14 cellular contexts compared by ENCODE assay signal in genomic region chr18:23740105-23740830, GRCh38. TPM values are rescaled to one million over a fixed set of nuclear protein-coding genes. Genes with fewer than 3 reads are reported as not detected.
DNase-seq lines count a peak whose midpoint lies in the region; ATAC-seq, FAIRE-seq and TF ChIP-seq lines count a peak whose summit lies in the region.
"Had no signal": no experiment of that assay in that cellular context is flagged by ENCODE, and none has a peak within 500 bp of the region (broad histone marks: within the 10 kb centered on the region; RNA-seq: fewer than 3 reads in every experiment).

No MANE protein-coding gene starts in this region.

- H3K4me1 ChIP-seq in BLaER1, result peaks cover 46% of the 10 kb centered on the region

- DNase-seq in HTR-8/SVneo (ENCODE audit: insufficient read length, low spot score) (peak; percentile 24), NOMO-1 (lab: John Stamatoyannopoulos, UW; ENCODE audit: unreplicated experiment in 2 of 2) (peak; percentile 89 to 98), fibroblast of gingiva (ENCODE audit: low read depth) (peak; percentile 55), HFFc6 (no peak), SW 1271 (lab: John Stamatoyannopoulos, UW) (no peak)
- DNase-seq in activated T-cell treated with anti-CD3 and anti-CD28 coated beads, Interleukin-2, amount 50 U/mL, for 1 hour, result no peak
- DNase-seq: activated CD4-positive, alpha-beta T cell treated with anti-CD3 and anti-CD28 coated beads, Interleukin-2, amount 10 ng/mL, durations not matched to agents 7 days and 5 days; amniotic stem cell; mesendoderm had no signal

- ATAC-seq in HG03280 (IDR thresholded peaks at IDR 0.05; ENCODE audit: unreplicated experiment), result no peak
- ATAC-seq: Panc1 had no signal

- no peaks in the 10 kb centered on the region for H3K36me3 Mint-ChIP-seq in HFFc6 (ENCODE audit: low read depth)

- H3K27me3 ChIP-seq in BLaER1, result no peaks in the 10 kb centered on the region

- no peaks in the 10 kb centered on the region for H3K9me3 Mint-ChIP-seq in HFFc6
- H3K9me3 Mint-ChIP-seq: activated CD4-positive, alpha-beta T cell treated with anti-CD3 and anti-CD28 coated beads, Interleukin-2, amount 10 ng/mL, durations not matched to agents 7 days and 5 days had no signal

- H3K4me1 Mint-ChIP-seq in HFFc6 (ENCODE audit: low read depth), result no peaks in the 10 kb centered on the region

- H3K27ac ChIP-seq in BLaER1, result peak overlapping the region; percentile 24; the same call in 1 of the 2 replicates
- H3K27ac ChIP-seq: skin epidermis had no signal

- no peak overlapping the region for H3K4me3 Mint-ChIP-seq in HFFc6
- H3K4me3 Mint-ChIP-seq: activated CD4-positive, alpha-beta T cell treated with anti-CD3 and anti-CD28 coated beads, Interleukin-2, amount 10 ng/mL, durations not matched to agents 7 days and 5 days had no signal

- peak overlapping the region; percentile 74 for H3K4me2 ChIP-seq in BLaER1

- H3K27me3 Mint-ChIP-seq in HFFc6 (ENCODE audit: insufficient read depth), result peaks cover 27% of the 10 kb centered on the region

- H3K9me3 ChIP-seq in BLaER1, result no peaks in the 10 kb centered on the region
- H3K9me3 ChIP-seq: HAP-1 had no signal

- no peaks in the 10 kb centered on the region for H4K20me1 ChIP-seq in BLaER1

- H3K27ac Mint-ChIP-seq in HFFc6, result no peak overlapping the region
- H3K27ac Mint-ChIP-seq: activated CD4-positive, alpha-beta T cell treated with anti-CD3 and anti-CD28 coated beads, Interleukin-2, amount 10 ng/mL, durations not matched to agents 7 days and 5 days had no signal

- no peak for FAIRE-seq in HTR-8/SVneo (lab: Jason Lieb, UNC)

- H3K36me3 ChIP-seq in BLaER1, result no peaks in the 10 kb centered on the region
- H3K36me3 ChIP-seq: HAP-1 had no signal

- TF ChIP-seq CTCF in HFFc6 (IDR thresholded peaks at IDR 0.05), result no peak

- H3K4me3 ChIP-seq in BLaER1, result no peak overlapping the region
- H3K4me3 ChIP-seq: HAP-1, skin epidermis had no signal

- no peak overlapping the region; the same call in 1 of the 2 replicates for H3K9ac ChIP-seq in BLaER1

RNA-seq across cellular contexts. Expression of gene LAMA3, which starts 51.0 kb away (rescaled TPM):
- total RNA-seq in HFFc6 (2021; fragmentation: NEBNext Ultra II Directional; extraction: Animal tissue kit (Norgen Biotek cat#: 25700)), result 1 to 10 TPM in 2 of 6 experiments, under 1 TPM in 4; 0.46 to 1.6 (median 0.54) TPM

Comparison
In these comparisons a context has a peak if more than half of its experiments do, and no peak if none do; other contexts are left out.
1. DNase-seq: peak in HTR-8/SVneo (single experiment), NOMO-1 (2 of 2) and fibroblast of gingiva (single experiment); none in HFFc6 (single experiment), activated T-cell treated with anti-CD3 and anti-CD28 coated beads, Interleukin-2, amount 50 U/mL, for 1 hour (single experiment) and SW 1271 (0 of 2).